10 cellular contexts compared by ENCODE assay signal in the genomic region with DNA sequence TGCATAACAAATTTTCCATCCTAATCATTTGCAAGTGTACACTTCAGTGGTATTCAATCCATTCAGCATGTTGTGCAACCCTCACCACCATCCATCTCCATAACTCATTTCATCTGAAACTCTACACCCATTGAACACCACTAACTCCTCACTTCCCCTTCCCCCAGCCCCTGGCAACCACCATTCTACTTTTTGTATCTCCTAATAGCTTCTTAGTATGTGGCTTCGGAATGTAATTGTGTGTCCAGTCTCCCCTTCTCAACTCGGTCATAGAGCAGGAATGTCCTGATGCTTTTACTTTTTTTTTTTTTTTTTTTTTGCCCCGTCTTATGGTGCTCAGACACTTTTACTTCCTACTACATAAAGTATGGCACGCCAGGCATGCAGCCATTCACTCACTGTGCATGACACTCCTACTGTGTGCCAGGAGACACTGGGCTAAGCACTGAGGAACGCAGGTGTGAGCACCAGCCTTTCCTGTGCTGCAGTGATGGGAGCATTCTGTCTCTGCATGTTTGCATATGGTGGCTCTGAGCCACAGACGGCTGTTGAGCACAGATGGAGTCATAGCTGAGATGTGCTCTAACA. TPM values are rescaled to one million over a fixed set of nuclear protein-coding genes. Genes with fewer than 3 reads are reported as not detected.
A peak's percentile ranks its signal among the peaks of the same experiment; 100 is the strongest.
DNase-seq lines count a peak whose midpoint lies in the region; ATAC-seq and TF ChIP-seq lines count a peak whose summit lies in the region.
"Had no signal": no experiment of that assay in that cellular context is flagged by ENCODE, and none has a peak within 500 bp of the region (broad histone marks: within the 10 kb centered on the region; RNA-seq: fewer than 3 reads in every experiment).

No MANE protein-coding gene starts in this region.

- H3K9me3 ChIP-seq in HEK293 (ENCODE audit: control insufficient read depth, insufficient read depth, low read depth, low read length) (no peaks in the 10 kb centered on the region), mucosa of descending colon (no peaks in the 10 kb centered on the region)
- H3K9me3 ChIP-seq: gastrocnemius medialis had no signal

- no peak overlapping the region for H3K27ac ChIP-seq in HEK293 (ENCODE audit: extremely low read depth, low read depth, low read length)
- H3K27ac ChIP-seq: gastrocnemius medialis had no signal

- CTCF ChIA-PET in HEK293 (lab: Yijun Ruan, JAX) (interaction anchor here (0.5 to 1.2 kb wide), 5 partner anchors 8 to 304 kb away, joined by 3 read pairs; no protein-coding TSS in a partner anchor), GM10248 (lab: Yijun Ruan, JAX) (interaction anchor here (0.7 to 5.1 kb wide), 5 partner anchors 18 to 39 kb away, joined by 3 to 34 read pairs (median 4); no protein-coding TSS in a partner anchor)

- TF ChIP-seq CTCF in HEK293 (tag by site-specific recombination; IDR thresholded peaks at IDR 0.05) (no peak), fibroblast of pulmonary artery (IDR thresholded peaks at IDR 0.05; ENCODE audit: low read length, missing control alignments) (no peak), GM10248 (IDR thresholded peaks at IDR 0.05; ENCODE audit: control extremely low read depth, extremely low read depth, low read depth, missing control alignments) (no peak), mucosa of descending colon (IDR thresholded peaks at IDR 0.05) (no peak)

- H3K36me3 ChIP-seq in HEK293 (ENCODE audit: control insufficient read depth in 2 of 2, insufficient read depth in 1 of 2, low read length in 2 of 2) (no peaks in the 10 kb centered on the region), mucosa of descending colon (ENCODE audit: low read depth) (no peaks in the 10 kb centered on the region)
- H3K36me3 ChIP-seq: gastrocnemius medialis had no signal

- POLR2A ChIA-PET in HEK293 (lab: Yijun Ruan, JAX) (no interaction called here), GM10248 (lab: Yijun Ruan, JAX) (no interaction called here)

- H3K4me3 ChIP-seq in HEK293 (ENCODE audit: low read depth, low read length) (no peak overlapping the region), fibroblast of pulmonary artery (replicated peaks; ENCODE audit: low read depth, low read length) (no peak overlapping the region), mucosa of descending colon (no peak overlapping the region)
- H3K4me3 ChIP-seq: gastrocnemius medialis had no signal

- H3K4me1 ChIP-seq in HEK293 (ENCODE audit: control insufficient read depth, insufficient read depth, low read length): no peaks in the 10 kb centered on the region
- no peaks in the 10 kb centered on the region for H3K4me1 ChIP-seq in mucosa of descending colon (ENCODE audit: low read depth)

- no peak for ATAC-seq in GM18511 (IDR thresholded peaks at IDR 0.05; ENCODE audit: unreplicated experiment)
- no peak for ATAC-seq in mucosa of descending colon
- ATAC-seq in GM18519 (IDR thresholded peaks at IDR 0.05; ENCODE audit: low FRiP score, unreplicated experiment): no peak

- DNase-seq in AG08395 (ENCODE audit: low spot score) (peak; percentile 85), RKO (ENCODE audit: low spot score) (peak; percentile 39), fibroblast of pulmonary artery (ENCODE audit: low read depth) (peak; percentile 43), GM10248 (ENCODE audit: extremely low spot score) (no peak), mucosa of descending colon (no peak)
- DNase-seq: activated CD4-positive, alpha-beta T cell treated with anti-CD3 and anti-CD28 coated beads, Interleukin-2, amount 10 ng/mL, durations not matched to agents 7 days and 5 days; gastrocnemius medialis had no signal

- intact Hi-C loops in mucosa of descending colon (cut with DNase I, micrococcal nuclease): no loop called here

TF ChIP-seq in HEK293, 187 proteins besides CTCF, POLR2A, EP300 and RAD21:
- TF ChIP-seq SP3 (tag by site-specific recombination; IDR thresholded peaks at IDR 0.05) (no peak), ZBTB17 (tag by site-specific recombination; IDR thresholded peaks at IDR 0.05) (0 out of 2 replicates have a peak, but pooled peaks have one; percentile 37)

RNA-seq across cellular contexts. Expression of a gene that starts 15.3 kb away (rescaled TPM):
- total RNA-seq in mucosa of descending colon: 10 to 100 TPM in 2 of 3 donors, 1 to 10 TPM in 1; 6.2 to 17.3 (median 13.4) TPM
- total RNA-seq: activated CD4-positive, alpha-beta T cell treated with anti-CD3 and anti-CD28 coated beads, Interleukin-2, amount 10 ng/mL, durations not matched to agents 7 days and 5 days had no signal

RNA-seq across cellular contexts. Expression of a gene that starts 42.2 kb away (rescaled TPM):
- 10 to 100 TPM; 54.1 to 74.7 (median 65.8) TPM for total RNA-seq in mucosa of descending colon

RNA-seq across cellular contexts. Expression of a gene that starts 57.1 kb away (rescaled TPM):
- 1 to 10 TPM; 1.2 to 3.7 (median 1.8) TPM for total RNA-seq in mucosa of descending colon
- total RNA-seq: activated CD4-positive, alpha-beta T cell treated with anti-CD3 and anti-CD28 coated beads, Interleukin-2, amount 10 ng/mL, durations not matched to agents 7 days and 5 days had no signal

Comparison
In these comparisons a context has a peak if more than half of its experiments do, and no peak if none do; other contexts are left out.
1. DNase-seq: peak in AG08395 (single experiment), RKO (single experiment) and fibroblast of pulmonary artery (single experiment); none in GM10248 (single experiment) and mucosa of descending colon (0 of 3).